15 cellular contexts compared by ENCODE assay signal in the genomic region with DNA sequence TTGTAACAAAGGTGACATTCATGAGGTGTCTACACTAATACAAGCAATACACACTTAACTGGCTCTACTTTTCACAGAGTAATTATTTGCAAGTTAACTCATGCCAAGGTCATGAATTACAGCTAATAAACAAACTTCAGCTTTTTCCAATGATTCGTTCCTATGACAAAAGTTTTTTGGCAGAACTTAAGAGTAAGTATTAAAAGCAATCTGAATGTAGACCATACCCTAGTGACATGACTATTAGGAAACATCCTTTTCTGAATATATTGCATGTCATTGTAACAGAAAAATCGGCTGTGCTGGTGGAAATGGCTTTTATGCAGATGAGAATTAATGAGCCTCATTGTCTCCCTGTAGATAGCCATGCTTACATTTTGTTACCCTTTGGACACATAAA.
A peak's percentile ranks its signal among the peaks of the same experiment; 100 is the strongest.
DNase-seq lines count a peak whose midpoint lies in the region; ATAC-seq and TF ChIP-seq lines count a peak whose summit lies in the region.
"Had no signal": no experiment of that assay in that cellular context is flagged by ENCODE, and none has a peak within 500 bp of the region (broad histone marks: within the 10 kb centered on the region; RNA-seq: fewer than 3 reads in every experiment).

No MANE protein-coding gene starts in this region.

- H3K27me3 ChIP-seq in heart left ventricle (no peaks in the 10 kb centered on the region), skeletal muscle satellite cell (ENCODE audit: control insufficient read depth, insufficient read depth, low read length) (no peaks in the 10 kb centered on the region)

- no peaks in the 10 kb centered on the region for H3K9me3 ChIP-seq in heart left ventricle
- no peaks in the 10 kb centered on the region for H3K9me3 ChIP-seq in skeletal muscle satellite cell (replicated peaks; ENCODE audit: low read length)
- H3K9me3 ChIP-seq: Caco-2 had no signal

- TF ChIP-seq CTCF in heart left ventricle (IDR thresholded peaks at IDR 0.05) (no peak), fibroblast of mammary gland (conservative IDR thresholded peaks at IDR 0.05; ENCODE audit: control insufficient read depth, insufficient read depth, low read depth, low read length) (no peak)

- no peaks in the 10 kb centered on the region for H3K36me3 ChIP-seq in heart left ventricle
- H3K36me3 ChIP-seq in skeletal muscle satellite cell (ENCODE audit: insufficient read depth, low read length): no peaks in the 10 kb centered on the region

- DNase-seq in Right ventricle myocardium superior: no peak
- no peak for DNase-seq in heart left ventricle
- peak; percentile 35 for DNase-seq in M059J (ENCODE audit: low read depth)
- peak; percentile 68 for DNase-seq in fibroblast of mammary gland (ENCODE audit: low read depth)
- no peak for DNase-seq in cerebellum (ENCODE audit: low spot score)
- no peak for DNase-seq in central memory CD4-positive, alpha-beta T cell
- DNase-seq: 8988T, Caco-2, DMS53, H9, NCI-H1436, NCI-H2029 treated with DMSO at 0.1 percent for 48 hours, OCI-M1 had no signal

- peak; percentile 21 for ATAC-seq in Right ventricle myocardium superior (ENCODE audit: poor library complexity)
- ATAC-seq in heart left ventricle: no peak
- ATAC-seq in HG03025 (IDR thresholded peaks at IDR 0.05; ENCODE audit: low FRiP score, unreplicated experiment): no peak

- WGBS in heart left ventricle, 4 donors: 28 to 49% (median 36%) methylated on average over 2 of the region's 2 CpGs

- peak overlapping the region in 4 of 12 donors; percentile 4 to 26 (median 11) for H3K27ac ChIP-seq in heart left ventricle

- TF ChIP-seq POLR2A in heart left ventricle (IDR thresholded peaks at IDR 0.05): no peak

- H3K4me3 ChIP-seq in heart left ventricle: no peak overlapping the region
- H3K4me3 ChIP-seq in fibroblast of mammary gland (ENCODE audit: control insufficient read depth, low read depth, low read length): no peak overlapping the region
- H3K4me3 ChIP-seq in skeletal muscle satellite cell (ENCODE audit: low read length): no peak overlapping the region

- H3K4me1 ChIP-seq in heart left ventricle: peaks cover 3 to 78% (median 56%) of the 10 kb centered on the region in 12 donors
- peaks cover 49% of the 10 kb centered on the region for H3K4me1 ChIP-seq in skeletal muscle satellite cell (ENCODE audit: control insufficient read depth, insufficient read depth, low read length)
- H3K4me1 ChIP-seq: Caco-2 had no signal

- H3K9ac ChIP-seq in skeletal muscle satellite cell (ENCODE audit: low read depth, low read length): no peak overlapping the region

- intact Hi-C loops in Right ventricle myocardium superior (cut with DNase I): no loop called here
- intact Hi-C loops in heart left ventricle (cut with DNase I): no loop called here

- peak overlapping the region; percentile 39 for H3K4me2 ChIP-seq in skeletal muscle satellite cell (ENCODE audit: low read length)

Comparison
In these comparisons a context has a peak if more than half of its experiments do, and no peak if none do; other contexts are left out.
1. DNase-seq: peak in M059J (single experiment) and fibroblast of mammary gland (single experiment); none in Right ventricle myocardium superior (single experiment), heart left ventricle (0 of 5), cerebellum (single experiment) and central memory CD4-positive, alpha-beta T cell (single experiment).